8 cellular contexts compared by ENCODE assay signal in genomic region chr1:223707270-223708000, GRCh38. TPM values are rescaled to one million over a fixed set of nuclear protein-coding genes. Genes with fewer than 3 reads are reported as not detected.
DNase-seq lines count a peak whose midpoint lies in the region; ATAC-seq, FAIRE-seq and TF ChIP-seq lines count a peak whose summit lies in the region.

No MANE protein-coding gene starts in this region.

- H3K9me2 ChIP-seq in hepatocyte (replicated peaks; ENCODE audit: insufficient read depth), result no peaks in the 10 kb centered on the region

- peaks cover 3% of the 10 kb centered on the region for H3K79me2 ChIP-seq in hepatocyte

- H3K27me3 ChIP-seq in AG04450 (ENCODE audit: control insufficient read depth, insufficient read depth, low read length) (no peaks in the 10 kb centered on the region), HUES6 (ENCODE audit: control insufficient read depth, insufficient read depth, low read length) (peaks cover 5% of the 10 kb centered on the region; the same call in 1 of the 2 replicates), hepatocyte (no peaks in the 10 kb centered on the region)

- H3K9ac ChIP-seq in HUES6 (ENCODE audit: low read length), result peak overlapping the region; percentile 59

- TF ChIP-seq CTCF in AG04450 (IDR thresholded peaks at IDR 0.05; ENCODE audit: low read depth, low read length) (no peak), hepatocyte (IDR thresholded peaks at IDR 0.05; ENCODE audit: poor library complexity) (no peak)

- peak; percentile 74 for FAIRE-seq in TTC549 (lab: Jason Lieb, UNC)
- no peak for FAIRE-seq in H54 (lab: Jason Lieb, UNC)

- TF ChIP-seq POLR2A in H54 (IDR thresholded peaks at IDR 0.05; ENCODE audit: low read depth, low read length), result no peak; the same call in 1 of the 2 replicates

- 49% methylated on average over 6 of the region's 6 CpGs for WGBS in hepatocyte (ENCODE audit: low lambda C conversion rate, missing lambda C conversion rate)

- no peak overlapping the region for H2AFZ ChIP-seq in hepatocyte

- H3K4me1 ChIP-seq in HUES6 (ENCODE audit: control insufficient read depth, insufficient read depth, low read length), result peaks cover 27% of the 10 kb centered on the region
- H3K4me1 ChIP-seq in hepatocyte (ENCODE audit: insufficient read depth), result peaks cover 37% of the 10 kb centered on the region

- H3K9me3 ChIP-seq in AG04450 (ENCODE audit: control insufficient read depth, insufficient read depth, low read length) (no peaks in the 10 kb centered on the region), HUES6 (ENCODE audit: control insufficient read depth, insufficient read depth, low read depth, low read length) (no peaks in the 10 kb centered on the region), hepatocyte (ENCODE audit: low read depth) (no peaks in the 10 kb centered on the region)

- no peak for ATAC-seq in HG03045 (IDR thresholded peaks at IDR 0.05; ENCODE audit: unreplicated experiment)
- ATAC-seq in HG02885 (IDR thresholded peaks at IDR 0.05; ENCODE audit: poor library complexity, unreplicated experiment), result no peak

- DNase-seq in AG04450 (ENCODE audit: low read depth, low spot score) (peak; percentile 98), hepatocyte (ENCODE audit: low spot score) (peak; percentile 91), stromal cell of bone marrow (ENCODE audit: low read depth) (peak; percentile 99), H54 (ENCODE audit: insufficient read length, low spot score) (no peak)

- H3K36me3 ChIP-seq in HUES6 (ENCODE audit: control insufficient read depth, insufficient read depth, low read length) (no peaks in the 10 kb centered on the region), hepatocyte (replicated peaks; ENCODE audit: insufficient read depth, low read depth) (no peaks in the 10 kb centered on the region)

- H3K4me3 ChIP-seq in AG04450 (ENCODE audit: low read depth, low read length) (peak overlapping the region; percentile 20; the same call in 1 of the 2 replicates), HUES6 (ENCODE audit: low read depth, low read length) (no peak overlapping the region), hepatocyte (no peak overlapping the region)

- CTCF ChIA-PET in AG04450 (lab: Charles Lee), result interaction anchor here (0.8 to 5.1 kb wide), 7 partner anchors 9 to 408 kb away, joined by 3 to 43 read pairs (median 3); no protein-coding TSS in a partner anchor

- H3K4me2 ChIP-seq in hepatocyte, result peak overlapping the region; percentile 63

- H3K27ac ChIP-seq in AG04450 (ENCODE audit: low read depth, low read length) (peak overlapping the region; percentile 99), HUES6 (ENCODE audit: low read depth, low read length) (peak overlapping the region; percentile 29; the same call in 1 of the 2 replicates), hepatocyte (peak overlapping the region; percentile 92)

- H4K20me1 ChIP-seq in hepatocyte (ENCODE audit: insufficient read depth, poor library complexity, severe bottlenecking), result no peaks in the 10 kb centered on the region

- POLR2A ChIA-PET in AG04450 (lab: Yijun Ruan, JAX), result interaction anchor here (0.6 to 1.8 kb wide), 4 partner anchors 20 to 65 kb away, joined by 4 to 11 read pairs (median 5); no protein-coding TSS in a partner anchor

RNA-seq across cellular contexts. Expression of gene CAPN2, which starts 4.9 kb away (rescaled TPM):
- 417 and 433 TPM in 2 replicates for polyA plus RNA-seq in AG04450 (2011; rRNA removed)
- polyA minus RNA-seq in AG04450 (2011; rRNA and poly(A)+ RNA removed), result 355 and 396 TPM in 2 replicates
- total RNA-seq in hepatocyte, result 123 and 147 TPM in 2 replicates
- polyA plus RNA-seq in hepatocyte, result 161 and 162 TPM in 2 replicates

RNA-seq across cellular contexts. Expression of gene CAPN8, which starts 41.9 kb away (rescaled TPM):
- polyA plus RNA-seq in AG04450 (2011; rRNA removed) (not detected in 2 replicates), hepatocyte (18.0 and 28.6 TPM in 2 replicates)
- polyA minus RNA-seq in AG04450 (2011; rRNA and poly(A)+ RNA removed), result not detected in 2 replicates
- total RNA-seq in hepatocyte, result 10.8 and 16.4 TPM in 2 replicates

Comparison
In these comparisons a context has a peak if more than half of its experiments do, and no peak if none do; other contexts are left out.
1. H3K27ac ChIP-seq: peak in every context shown above with its lines; median percentile 99 in AG04450; 92 in hepatocyte; 29 in HUES6.
2. RNA of gene CAPN8, which starts 41.9 kb away (polyA plus RNA-seq): 18.0 to 28.6 TPM in hepatocyte; not detected in AG04450; every median in the first group is over 10 times any median in the second.